In the genomic region with DNA sequence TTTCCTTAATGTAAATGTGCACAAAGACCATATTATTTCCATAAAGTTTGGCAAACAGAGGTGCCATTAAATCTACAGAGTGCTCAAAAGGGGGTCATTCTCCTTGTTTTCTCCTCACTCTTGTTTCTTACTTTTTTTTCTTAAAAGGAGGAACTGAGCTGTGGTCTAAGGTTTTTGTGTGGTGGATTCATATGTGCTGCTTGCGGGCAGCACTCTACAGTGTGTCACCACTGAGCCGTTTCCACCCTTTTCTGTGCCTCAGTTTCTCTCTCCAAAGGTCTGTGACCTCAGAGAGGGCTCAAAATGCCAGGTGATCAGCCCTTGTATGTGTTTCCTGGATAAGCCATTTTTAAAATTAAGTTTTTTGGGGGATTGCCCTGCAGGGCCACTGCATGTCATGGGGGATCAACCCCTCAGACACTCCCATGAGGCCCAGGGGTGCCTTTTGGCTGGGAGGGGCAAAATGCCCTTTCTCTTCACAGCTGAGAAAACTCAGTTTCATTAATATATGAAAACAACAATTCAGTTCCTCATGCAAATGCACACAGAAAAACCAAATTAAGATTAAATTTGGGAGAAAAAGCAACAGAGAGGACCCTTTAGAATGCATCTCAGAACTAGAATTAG, we compare ENCODE assay signal across 15 cellular contexts. TPM values are rescaled to one million over a fixed set of nuclear protein-coding genes. Genes with fewer than 3 reads are reported as not detected.
DNase-seq lines count a peak whose midpoint lies in the region; ATAC-seq and TF ChIP-seq lines count a peak whose summit lies in the region.
"Had no signal": no experiment of that assay in that cellular context is flagged by ENCODE, and none has a peak within 500 bp of the region (broad histone marks: within the 10 kb centered on the region; RNA-seq: fewer than 3 reads in every experiment).

No MANE protein-coding gene starts in this region.

- no peaks in the 10 kb centered on the region for H3K27me3 Mint-ChIP-seq in neural crest cell (ENCODE audit: low read depth)
- H3K27me3 Mint-ChIP-seq in activated CD8-positive, alpha-beta memory T cell treated with anti-CD3 and anti-CD28 coated beads, Interleukin-2, amount 10 ng/mL, durations not matched to agents 7 days and 5 days = peaks cover 21% of the 10 kb centered on the region

- no peaks in the 10 kb centered on the region for H3K4me1 Mint-ChIP-seq in neural crest cell
- no peaks in the 10 kb centered on the region for H3K4me1 Mint-ChIP-seq in activated CD8-positive, alpha-beta memory T cell treated with anti-CD3 and anti-CD28 coated beads, Interleukin-2, amount 10 ng/mL, durations not matched to agents 7 days and 5 days
- H3K4me1 Mint-ChIP-seq: CD4-positive, CD25-positive, alpha-beta regulatory T cell had no signal

- peak overlapping the region; percentile 35 for H3K27ac Mint-ChIP-seq in neural crest cell (ENCODE audit: unreplicated experiment)
- H3K27ac Mint-ChIP-seq in activated CD8-positive, alpha-beta memory T cell treated with anti-CD3 and anti-CD28 coated beads, Interleukin-2, amount 10 ng/mL, durations not matched to agents 7 days and 5 days = no peak overlapping the region
- H3K27ac Mint-ChIP-seq: B cell; CD4-positive, CD25-positive, alpha-beta regulatory T cell; CD8-positive, alpha-beta T cell; GM23338; H9 had no signal

- CTCF ChIA-PET in activated CD8-positive, alpha-beta memory T cell treated with anti-CD3 and anti-CD28 coated beads, Interleukin-2, amount 10 ng/mL, durations not matched to agents 7 days and 5 days (lab: Charles Lee) = no interaction called here

- no peaks in the 10 kb centered on the region for H3K36me3 Mint-ChIP-seq in neural crest cell (ENCODE audit: low read depth)
- H3K36me3 Mint-ChIP-seq in activated CD8-positive, alpha-beta memory T cell treated with anti-CD3 and anti-CD28 coated beads, Interleukin-2, amount 10 ng/mL, durations not matched to agents 7 days and 5 days = peaks cover 3% of the 10 kb centered on the region
- H3K36me3 Mint-ChIP-seq: CD4-positive, CD25-positive, alpha-beta regulatory T cell; CD8-positive, alpha-beta T cell had no signal

- H3K4me3 Mint-ChIP-seq in neural crest cell = no peak overlapping the region
- H3K4me3 Mint-ChIP-seq in activated CD8-positive, alpha-beta memory T cell treated with anti-CD3 and anti-CD28 coated beads, Interleukin-2, amount 10 ng/mL, durations not matched to agents 7 days and 5 days = no peak overlapping the region
- H3K4me3 Mint-ChIP-seq: B cell; CD4-positive, CD25-positive, alpha-beta regulatory T cell; CD8-positive, alpha-beta T cell; GM23338; H9 had no signal

- TF ChIP-seq CTCF in neural crest cell (conservative IDR thresholded peaks at IDR 0.05) = no peak

- peak; percentile 41 for ATAC-seq in GM18868 (IDR thresholded peaks at IDR 0.05; ENCODE audit: unreplicated experiment)
- ATAC-seq in activated CD8-positive, alpha-beta memory T cell treated with anti-CD3 and anti-CD28 coated beads, Interleukin-2, amount 10 ng/mL, durations not matched to agents 7 days and 5 days = no peak
- ATAC-seq: CD8-positive, alpha-beta T cell; GM23338; HCT116 had no signal

- H3K9me3 Mint-ChIP-seq in neural crest cell = peaks cover 4% of the 10 kb centered on the region
- peaks cover 2% of the 10 kb centered on the region for H3K9me3 Mint-ChIP-seq in activated CD8-positive, alpha-beta memory T cell treated with anti-CD3 and anti-CD28 coated beads, Interleukin-2, amount 10 ng/mL, durations not matched to agents 7 days and 5 days (ENCODE audit: low read depth)
- H3K9me3 Mint-ChIP-seq: CD8-positive, alpha-beta T cell had no signal

- DNase-seq in MV-4-11 (lab: John Stamatoyannopoulos, UW) (peak; percentile 2), neural crest cell (ENCODE audit: low read depth, low spot score) (no peak), GM19238 (ENCODE audit: insufficient read length, low spot score) (no peak)
- no peak for DNase-seq in activated CD8-positive, alpha-beta memory T cell treated with anti-CD3 and anti-CD28 coated beads, Interleukin-2, amount 10 ng/mL, durations not matched to agents 7 days and 5 days
- no peak for DNase-seq in activated CD8-positive, alpha-beta memory T cell treated with anti-CD3 and anti-CD28 coated beads, Interleukin-2, amount 50 U/mL, for 48 hours
- DNase-seq: Caco-2; CD4-positive, CD25-positive, alpha-beta regulatory T cell; CD8-positive, alpha-beta T cell; DMS153; DND-41; H9 had no signal

RNA-seq across cellular contexts. Expression of a gene that starts 56.9 kb away (rescaled TPM):
- 50.7 and 51.6 TPM in 2 replicates for total RNA-seq in neural crest cell
- total RNA-seq in activated CD8-positive, alpha-beta memory T cell treated with anti-CD3 and anti-CD28 coated beads, Interleukin-2, amount 10 ng/mL, durations not matched to agents 7 days and 5 days = 10 to 100 TPM; 42.3 to 67.3 TPM
